In genomic region chr3:105868745-105869530, GRCh38 we compare ENCODE assay signal across 8 cellular contexts. TPM values are rescaled to one million over a fixed set of nuclear protein-coding genes. Genes with fewer than 3 reads are reported as not detected.
A peak's percentile ranks its signal among the peaks of the same experiment; 100 is the strongest.
DNase-seq lines count a peak whose midpoint lies in the region; ATAC-seq and TF ChIP-seq lines count a peak whose summit lies in the region.

TSS of gene CBLB (minus strand) at chr3:105869012. CDS start at chr3:105867577, 1,435 bp downstream.

- H3K27ac ChIP-seq in PC-9: peak within 1 kb of the TSS; percentile 64
- peak within 1 kb of the TSS; percentile 70 for H3K27ac ChIP-seq in epithelial cell of prostate

- H3K9me3 ChIP-seq in PC-9 (ENCODE audit: insufficient read depth, low read depth) (no peaks in the 10 kb centered on the region), mucosa of descending colon (no peaks in the 10 kb centered on the region)

- no peaks in the 10 kb centered on the region for H3K27me3 ChIP-seq in PC-9 (ENCODE audit: insufficient read depth, low read depth)

- peaks cover 1% of the 10 kb centered on the region; the same call in 1 of the 2 replicates for H3K36me3 ChIP-seq in PC-9 (ENCODE audit: low read depth)
- no peaks in the 10 kb centered on the region for H3K36me3 ChIP-seq in mucosa of descending colon (ENCODE audit: low read depth)

- no peaks in the 10 kb centered on the region for H4K20me1 ChIP-seq in PC-9 (ENCODE audit: insufficient read depth)

- peak; percentile 79 for ATAC-seq in GM21619 (IDR thresholded peaks at IDR 0.05; ENCODE audit: unreplicated experiment)
- peak; percentile 92 for ATAC-seq in mucosa of descending colon

- H2AFZ ChIP-seq in PC-9: peak within 1 kb of the TSS; percentile 98

- intact Hi-C loops in PC-9 (cut with micrococcal nuclease; ENCODE audit: unreplicated experiment) (loop anchor here (1.0 to 5.0 kb wide), 8 partner anchors 62 to 738 kb away; partner anchors contain the start of gene ALCAM), mucosa of descending colon (cut with DNase I, micrococcal nuclease) (loop anchor here in 1 of 2 donors (10.0 kb wide), 1 partner anchor 184 kb away; no protein-coding TSS in a partner anchor)

- CTCF ChIA-PET in PC-9 (lab: Charles Lee): no interaction called here

- H3K4me2 ChIP-seq in PC-9: peak within 1 kb of the TSS; percentile 86

- peaks cover 11% of the 10 kb centered on the region; the same call in 1 of the 2 replicates for H3K79me2 ChIP-seq in PC-9 (ENCODE audit: low read depth)

- peak; percentile 89 for DNase-seq in DMS114 treated with DMSO at 0.1 percent for 48 hours (lab: John Stamatoyannopoulos, UW; ENCODE audit: unreplicated experiment)
- DNase-seq in Jurkat, Clone E6-1 (ENCODE audit: low read depth, low spot score): peak; percentile 83
- peak; percentile 95 to 98 for DNase-seq in PC-9
- DNase-seq in activated T-cell treated with anti-CD3 and anti-CD28 coated beads, Interleukin-2, amount 50 U/mL, for 1 hour: peak; percentile 88
- DNase-seq in epithelial cell of prostate (ENCODE audit: low read depth, low spot score): peak; percentile 91
- peak; percentile 93 to 95 (median 93) for DNase-seq in mucosa of descending colon
- DNase-seq in stimulated activated CD8-positive, alpha-beta memory T cell treated with anti-CD3 and anti-CD28 coated beads, Interleukin-4, amount 100 ng/mL, for 24 hours (ENCODE audit: low read depth): peak; percentile 72

- peaks cover 7% of the 10 kb centered on the region for H3F3A ChIP-seq in PC-9 (ENCODE audit: insufficient read depth, low read depth)

- H3K9me2 ChIP-seq in PC-9 (ENCODE audit: insufficient read depth): no peaks in the 10 kb centered on the region

- H3K4me1 ChIP-seq in PC-9 (replicated peaks; ENCODE audit: insufficient read depth) (peaks cover 36% of the 10 kb centered on the region), mucosa of descending colon (ENCODE audit: low read depth) (peaks cover 19% of the 10 kb centered on the region)

- no peak for TF ChIP-seq CTCF in PC-9 (conservative IDR thresholded peaks at IDR 0.05)
- TF ChIP-seq CTCF in mucosa of descending colon (IDR thresholded peaks at IDR 0.05): no peak

- no TSS peak for BruUV-seq in PC-9 (replicated peaks; lab: Mats Ljungman, UMichigan)

- POLR2A ChIA-PET in PC-9 (lab: Charles Lee; ENCODE audit: unreplicated experiment): interaction anchor here (0.6 to 0.8 kb wide), 6 partner anchors 22 to 1743 kb away, joined by 4 to 11 read pairs (median 6); no protein-coding TSS in a partner anchor

- H3K4me3 ChIP-seq in Jurkat, Clone E6-1 (ENCODE audit: low read length): peak within 1 kb of the TSS; percentile 81
- H3K4me3 ChIP-seq in PC-9 (peak within 1 kb of the TSS; percentile 69), mucosa of descending colon (peak within 1 kb of the TSS; percentile 97)

RNA-seq across cellular contexts. Expression of gene CBLB, which starts in this region (rescaled TPM):
- 10.4 TPM for polyA plus RNA-seq in Jurkat, Clone E6-1 (2012; ENCODE audit: insufficient read depth, insufficient read length)
- total RNA-seq in PC-9 (2021) (29.8 and 44.0 TPM in 2 replicates), mucosa of descending colon (10 to 100 TPM; 41.7 to 52.2 (median 51.0) TPM)

Comparison
In these comparisons a context has a peak if more than half of its experiments do, and no peak if none do; other contexts are left out.
1. Peak in every context shown above with its lines: DNase-seq, ATAC-seq, H3K4me3 ChIP-seq and H3K27ac ChIP-seq.